ENCODE assay signal across 8 cellular contexts in genomic region chr2:226835796-226836547, GRCh38. TPM values are rescaled to one million over a fixed set of nuclear protein-coding genes. Genes with fewer than 3 reads are reported as not detected.
A peak's percentile ranks its signal among the peaks of the same experiment; 100 is the strongest.
DNase-seq lines count a peak whose midpoint lies in the region; ATAC-seq and TF ChIP-seq lines count a peak whose summit lies in the region.

A gene with protein sequence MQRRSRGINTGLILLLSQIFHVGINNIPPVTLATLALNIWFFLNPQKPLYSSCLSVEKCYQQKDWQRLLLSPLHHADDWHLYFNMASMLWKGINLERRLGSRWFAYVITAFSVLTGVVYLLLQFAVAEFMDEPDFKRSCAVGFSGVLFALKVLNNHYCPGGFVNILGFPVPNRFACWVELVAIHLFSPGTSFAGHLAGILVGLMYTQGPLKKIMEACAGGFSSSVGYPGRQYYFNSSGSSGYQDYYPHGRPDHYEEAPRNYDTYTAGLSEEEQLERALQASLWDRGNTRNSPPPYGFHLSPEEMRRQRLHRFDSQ (plus strand): TSS chr2:226836054. CDS start chr2:226864694, 28,640 bp downstream.

- WGBS in right cardiac atrium, result under 1% methylated on average over 75 of the region's 75 CpGs

- intact Hi-C loops in ascending aorta (cut with DNase I) (loop anchor here (2.0 to 10.0 kb wide), 3 partner anchors 35 to 959 kb away; no protein-coding TSS in a partner anchor), right cardiac atrium (cut with DNase I) (no loop called here), vagina (cut with DNase I) (no loop called here)

- peak within 1 kb of the TSS; percentile 99 for H3K27ac Mint-ChIP-seq in T-helper 2 cell treated with Interferon-gamma antibody and Interleukin-4, amounts not matched to agents 5 μg/mL and 100 μg/mL, for 36 hours

- TF ChIP-seq CTCF in ascending aorta (IDR thresholded peaks at IDR 0.05) (peak in 2 of 3 experiments; percentile 1 to 4), vagina (IDR thresholded peaks at IDR 0.05) (no peak)

- peak within 1 kb of the TSS; percentile 98 to 99 for H3K27ac ChIP-seq in ascending aorta
- peak within 1 kb of the TSS; percentile 100 for H3K27ac ChIP-seq in right cardiac atrium (ENCODE audit: low read length)
- H3K27ac ChIP-seq in vagina, result peak within 1 kb of the TSS; percentile 98

- H3K36me3 Mint-ChIP-seq in T-helper 2 cell treated with Interferon-gamma antibody and Interleukin-4, amounts not matched to agents 5 μg/mL and 100 μg/mL, for 36 hours (ENCODE audit: low read depth), result peaks cover 32% of the 10 kb centered on the region

- H3K4me1 ChIP-seq in ascending aorta, result peaks cover 2 to 10% of the 10 kb centered on the region in 2 donors
- H3K4me1 ChIP-seq in right cardiac atrium (ENCODE audit: control insufficient read depth, insufficient read depth, low read length), result no peaks in the 10 kb centered on the region
- peaks cover 26% of the 10 kb centered on the region for H3K4me1 ChIP-seq in vagina

- peak within 1 kb of the TSS; percentile 89 to 96 for H3K4me3 ChIP-seq in ascending aorta
- peak within 1 kb of the TSS; percentile 89 for H3K4me3 ChIP-seq in right cardiac atrium (ENCODE audit: low read length)
- peak within 1 kb of the TSS; percentile 75 to 87 for H3K4me3 ChIP-seq in vagina

- H3K9me3 ChIP-seq in ascending aorta (no peaks in the 10 kb centered on the region), right cardiac atrium (ENCODE audit: control insufficient read depth, low read length) (no peaks in the 10 kb centered on the region), vagina (no peaks in the 10 kb centered on the region)

- peak within 1 kb of the TSS; percentile 94 for H3K4me3 Mint-ChIP-seq in T-helper 2 cell treated with Interferon-gamma antibody and Interleukin-4, amounts not matched to agents 5 μg/mL and 100 μg/mL, for 36 hours

- ATAC-seq in HG02884 (IDR thresholded peaks at IDR 0.05; ENCODE audit: unreplicated experiment) (peak; percentile 80), right cardiac atrium (peak; percentile 100)

- no peaks in the 10 kb centered on the region for H3K27me3 Mint-ChIP-seq in T-helper 2 cell treated with Interferon-gamma antibody and Interleukin-4, amounts not matched to agents 5 μg/mL and 100 μg/mL, for 36 hours (ENCODE audit: low read depth)

- no peaks in the 10 kb centered on the region for H3K27me3 ChIP-seq in ascending aorta
- no peaks in the 10 kb centered on the region for H3K27me3 ChIP-seq in right cardiac atrium (ENCODE audit: control insufficient read depth, insufficient read depth)
- no peaks in the 10 kb centered on the region for H3K27me3 ChIP-seq in vagina

- TF ChIP-seq POLR2A in GM15510 (IDR thresholded peaks at IDR 0.05; ENCODE audit: borderline replicate concordance, extremely low read depth, insufficient read length) (peak; percentile 98), vagina (IDR thresholded peaks at IDR 0.05) (peak in 1 of 2 donors; percentile 45)

- H3K4me1 Mint-ChIP-seq in T-helper 2 cell treated with Interferon-gamma antibody and Interleukin-4, amounts not matched to agents 5 μg/mL and 100 μg/mL, for 36 hours (ENCODE audit: low read depth), result peaks cover 56% of the 10 kb centered on the region

- no peaks in the 10 kb centered on the region for H3K36me3 ChIP-seq in ascending aorta
- H3K36me3 ChIP-seq in vagina, result no peaks in the 10 kb centered on the region

- DNase-seq in NCI-H1694 (lab: John Stamatoyannopoulos, UW) (peak; percentile 38), ascending aorta (ENCODE audit: low spot score in 2 of 2) (peak; percentile 72 to 96), right cardiac atrium (peak; percentile 96 to 98 (median 98)), putamen (ENCODE audit: low spot score) (peak; percentile 95), vagina (ENCODE audit: extremely low spot score in 2 of 2) (peak in 1 of 2 donors; percentile 94)
- DNase-seq in T-helper 2 cell treated with Interferon-gamma antibody and Interleukin-4, amounts not matched to agents 5 μg/mL and 100 μg/mL, for 36 hours (ENCODE audit: low spot score), result peak; percentile 94

- H3K9me3 Mint-ChIP-seq in T-helper 2 cell treated with Interferon-gamma antibody and Interleukin-4, amounts not matched to agents 5 μg/mL and 100 μg/mL, for 36 hours, result no peaks in the 10 kb centered on the region

RNA-seq across cellular contexts. Expression of the gene that starts here (rescaled TPM):
- total RNA-seq in ascending aorta (3.7 TPM), right cardiac atrium (10 to 100 TPM; 40.4 to 47.3 (median 41.1) TPM), vagina (27.3 TPM)
- polyA plus RNA-seq in right cardiac atrium, result 9.3 TPM

Comparison
In these comparisons a context has a peak if more than half of its experiments do, and no peak if none do; other contexts are left out.
1. CTCF ChIP-seq: peak in ascending aorta (2 of 3); none in vagina (0 of 3).
2. Peak in every context shown above with its lines, with median percentiles within 50 percentile points of each other: H3K27ac ChIP-seq and H3K4me3 ChIP-seq.